In the genomic region with DNA sequence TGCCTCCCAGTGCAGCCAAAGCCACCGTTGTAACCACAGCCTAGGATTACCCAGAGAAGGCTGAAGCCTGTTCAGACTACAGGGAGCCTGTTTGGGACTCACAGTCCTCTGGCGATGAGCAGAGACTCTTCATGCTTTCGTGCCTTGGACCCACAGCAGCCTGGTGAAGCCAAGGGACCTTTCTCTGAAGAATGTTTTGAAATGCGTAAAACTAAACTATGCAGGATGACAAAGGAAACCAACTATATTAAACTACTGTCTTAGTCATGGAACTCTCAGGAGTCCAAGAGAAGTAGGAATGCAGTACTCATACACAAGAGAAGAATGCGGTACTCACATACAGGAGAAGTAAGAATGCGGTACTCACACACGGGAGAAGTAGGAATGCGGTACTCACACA, we compare ENCODE assay signal across 17 cellular contexts.
"Had no signal": no experiment of that assay in that cellular context is flagged by ENCODE, and none has a peak within 500 bp of the region (broad histone marks: within the 10 kb centered on the region; RNA-seq: fewer than 3 reads in every experiment).

No MANE protein-coding gene starts in this region.

- DNase-seq: activated B cell treated with CpG ODN at 0.5 μM for 24 hours; activated CD4-positive, alpha-beta T cell treated with anti-CD3 and anti-CD28 coated beads, Interleukin-2, amount 10 ng/mL, durations not matched to agents 7 days and 5 days; activated CD8-positive, alpha-beta memory T cell treated with anti-CD3 and anti-CD28 coated beads for 24 hours; activated effector memory CD4-positive, alpha-beta T cell treated with Interleukin-2 at 50 U/mL for 16 hours; effector memory CD8-positive, alpha-beta T cell; hypothalamus; left cardiac atrium; lower lobe of right lung; midbrain; naive B cell; retina; stimulated activated CD4-positive, alpha-beta T cell treated with anti-CD3 and anti-CD28 coated beads, Interleukin-15, amount 100 ng/mL, for 24 hours; stimulated activated CD4-positive, alpha-beta T cell treated with anti-CD3 and anti-CD28 coated beads, Interleukin-4, amount 100 ng/mL, for 24 hours; stomach had no signal

- H3K27ac Mint-ChIP-seq: activated B cell treated with CpG ODN at 0.5 μM for 24 hours; activated CD4-positive, alpha-beta T cell treated with anti-CD3 and anti-CD28 coated beads, Interleukin-2, amount 10 ng/mL, durations not matched to agents 7 days and 5 days; activated naive CD4-positive, alpha-beta T cell treated with anti-CD3 and anti-CD28 coated beads, Interleukin-2, amount 50 U/mL, for 72 hours; effector memory CD8-positive, alpha-beta T cell had no signal

- H3K9me3 ChIP-seq: lower lobe of right lung, stomach, thoracic aorta had no signal

- H3K36me3 ChIP-seq: thoracic aorta had no signal

- H3K9me3 Mint-ChIP-seq: activated B cell treated with CpG ODN at 0.5 μM for 24 hours; activated CD4-positive, alpha-beta T cell treated with anti-CD3 and anti-CD28 coated beads, Interleukin-2, amount 10 ng/mL, durations not matched to agents 7 days and 5 days; activated naive CD4-positive, alpha-beta T cell treated with anti-CD3 and anti-CD28 coated beads, Interleukin-2, amount 50 U/mL, for 72 hours; effector memory CD8-positive, alpha-beta T cell; naive B cell had no signal

- H3K27me3 Mint-ChIP-seq: activated B cell treated with CpG ODN at 0.5 μM for 24 hours; activated CD4-positive, alpha-beta T cell treated with anti-CD3 and anti-CD28 coated beads, Interleukin-2, amount 10 ng/mL, durations not matched to agents 7 days and 5 days; effector memory CD8-positive, alpha-beta T cell; naive B cell had no signal

- H3K4me3 Mint-ChIP-seq: activated B cell treated with CpG ODN at 0.5 μM for 24 hours; activated CD4-positive, alpha-beta T cell treated with anti-CD3 and anti-CD28 coated beads, Interleukin-2, amount 10 ng/mL, durations not matched to agents 7 days and 5 days; effector memory CD8-positive, alpha-beta T cell; naive B cell had no signal

- H3K4me1 Mint-ChIP-seq: activated CD4-positive, alpha-beta T cell treated with anti-CD3 and anti-CD28 coated beads, Interleukin-2, amount 10 ng/mL, durations not matched to agents 7 days and 5 days had no signal

- H3K4me1 ChIP-seq: lower lobe of right lung had no signal

- ATAC-seq: activated naive CD4-positive, alpha-beta T cell treated with anti-CD3 and anti-CD28 coated beads, Interleukin-2, amount 50 U/mL, for 72 hours; effector memory CD8-positive, alpha-beta T cell; left cardiac atrium; lower lobe of right lung had no signal

- H3K27ac ChIP-seq: epithelial cell of prostate, lower lobe of right lung, stomach, thoracic aorta had no signal

- H3K27me3 ChIP-seq: stomach had no signal

- H3K4me3 ChIP-seq: lower lobe of right lung, stomach, thoracic aorta had no signal

- H3K36me3 Mint-ChIP-seq: activated naive CD4-positive, alpha-beta T cell treated with anti-CD3 and anti-CD28 coated beads, Interleukin-2, amount 50 U/mL, for 72 hours; naive B cell had no signal
